In genomic region chr9:109134167-109134578, GRCh38 we compare ENCODE assay signal across 1 cellular context.
TF ChIP-seq lines count a peak whose summit lies in the region.

No MANE protein-coding gene starts in this region.

TF ChIP-seq in K562, 482 proteins besides CTCF, POLR2A, EP300 and RAD21 (continued from another document and continues in another):
- TF ChIP-seq RERE (CRISPR knock-in tag; IDR thresholded peaks at IDR 0.05; ENCODE audit: borderline replicate concordance) = no peak
- peak; percentile 39; the same call in 1 of the 2 replicates for TF ChIP-seq ZNF316 (IDR thresholded peaks at IDR 0.05)
- no peak for TF ChIP-seq ZNF740 (CRISPR knock-in tag; IDR thresholded peaks at IDR 0.05)
- no peak for TF ChIP-seq ZNF740 (tag; IDR thresholded peaks at IDR 0.05)
- 0 out of 2 replicates have a peak, but pooled peaks have one; percentile 15 for TF ChIP-seq GATAD2A (IDR thresholded peaks at IDR 0.05)
- no peak for TF ChIP-seq ZNF785 (CRISPR knock-in tag; IDR thresholded peaks at IDR 0.05)
- no peak for TF ChIP-seq U2AF2 (optimal IDR thresholded peaks at IDR 0.05; ENCODE audit: low read depth, low read length)
- TF ChIP-seq FOS (IDR thresholded peaks at IDR 0.05; ENCODE audit: extremely low read depth, insufficient read length) = peak; percentile 21
- no peak for TF ChIP-seq SREBF2 (CRISPR knock-in tag; IDR thresholded peaks at IDR 0.05)
- peak; percentile 95 for TF ChIP-seq TAL1 (IDR thresholded peaks at IDR 0.05)
- TF ChIP-seq ZBTB11 (CRISPR knock-in tag; IDR thresholded peaks at IDR 0.05) = peak in 1 of 3 experiments; percentile 28; a peak in 1 of 6 replicates
- no peak for TF ChIP-seq NR2C2 (CRISPR knock-in tag; IDR thresholded peaks at IDR 0.05)
- no peak for TF ChIP-seq NR2C2 (tag; IDR thresholded peaks at IDR 0.05)
- no peak for TF ChIP-seq TAF15 (IDR thresholded peaks at IDR 0.05; ENCODE audit: low read depth, low read length)
- TF ChIP-seq STAT5A (IDR thresholded peaks at IDR 0.05; ENCODE audit: borderline replicate concordance, low read length) = peak; percentile 90
- no peak for TF ChIP-seq ZNF134 (CRISPR knock-in tag; conservative IDR thresholded peaks at IDR 0.05)
- no peak for TF ChIP-seq ZNF311 (CRISPR knock-in tag; IDR thresholded peaks at IDR 0.05)
- TF ChIP-seq GATAD2B (IDR thresholded peaks at IDR 0.05; ENCODE audit: borderline replicate concordance) = peak; percentile 66; the same call in 1 of the 2 replicates
- peak; percentile 82 for TF ChIP-seq NFE2 (IDR thresholded peaks at IDR 0.05; ENCODE audit: low read depth)
- TF ChIP-seq JUNB (CRISPR knock-in tag; conservative IDR thresholded peaks at IDR 0.05) = no peak
- TF ChIP-seq FOXK2 (conservative IDR thresholded peaks at IDR 0.05 in 1 of 2, IDR thresholded peaks at IDR 0.05 in 1 of 2; ENCODE audit: low read depth in 2 of 2) = peak; percentile 64 to 88
- TF ChIP-seq ZMIZ1 (IDR thresholded peaks at IDR 0.05; ENCODE audit: low read depth in 2 of 2, low read length in 2 of 2) = peak in 1 of 2 experiments; percentile 85; a peak in 1 of 4 replicates
- TF ChIP-seq RBBP5 (IDR thresholded peaks at IDR 0.05; ENCODE audit: borderline replicate concordance, insufficient read depth, low read length, poor library complexity, severe bottlenecking) = peak; percentile 64
- TF ChIP-seq VEZF1 (CRISPR knock-in tag; IDR thresholded peaks at IDR 0.05) = peak; percentile 24
- TF ChIP-seq HLTF (IDR thresholded peaks at IDR 0.05) = no peak
- TF ChIP-seq RCOR1 (IDR thresholded peaks at IDR 0.05; ENCODE audit: borderline replicate concordance in 1 of 2, low read depth in 2 of 2, low read length in 2 of 2) = peak in 1 of 2 experiments; percentile 89; a peak in 2 of 4 replicates
- no peak for TF ChIP-seq HMG20B (CRISPR knock-in tag; IDR thresholded peaks at IDR 0.05)
- peak; percentile 51; the same call in 1 of the 2 replicates for TF ChIP-seq CREB1 (IDR thresholded peaks at IDR 0.05)
- TF ChIP-seq CREB1 (CRISPR knock-in tag; IDR thresholded peaks at IDR 0.05) = no peak
- no peak for TF ChIP-seq RREB1 (CRISPR knock-in tag; IDR thresholded peaks at IDR 0.05)
- TF ChIP-seq HMBOX1 (IDR thresholded peaks at IDR 0.05) = peak; percentile 50; the same call in 1 of the 2 replicates
- TF ChIP-seq ZNF274 (IDR thresholded peaks at IDR 0.05; ENCODE audit: borderline replicate concordance, low read depth, low read length) = no peak
- TF ChIP-seq ZNF217 (CRISPR knock-in tag; IDR thresholded peaks at IDR 0.05) = no peak
- TF ChIP-seq ZFX (CRISPR knock-in tag; IDR thresholded peaks at IDR 0.05) = no peak
- no peak for TF ChIP-seq SIN3B (IDR thresholded peaks at IDR 0.05; ENCODE audit: low read depth)
- TF ChIP-seq ATF3 (IDR thresholded peaks at IDR 0.05) = peak; percentile 90
- peak; percentile 55; the same call in 1 of the 2 replicates for TF ChIP-seq ATF3 (CRISPR knock-in tag; conservative IDR thresholded peaks at IDR 0.05)
- TF ChIP-seq MXI1 (IDR thresholded peaks at IDR 0.05; ENCODE audit: low read depth, low read length) = no peak
